Comparison of ENCODE assay signal across 11 cellular contexts in genomic region chr18:10051877-10052631, GRCh38.
DNase-seq lines count a peak whose midpoint lies in the region; ATAC-seq and TF ChIP-seq lines count a peak whose summit lies in the region.
"Had no signal": no experiment of that assay in that cellular context is flagged by ENCODE, and none has a peak within 500 bp of the region (broad histone marks: within the 10 kb centered on the region; RNA-seq: fewer than 3 reads in every experiment).

No MANE protein-coding gene starts in this region.

- no peak overlapping the region for H3K27ac ChIP-seq in GM23248
- peak overlapping the region; percentile 76 for H3K27ac ChIP-seq in stomach smooth muscle (ENCODE audit: low read length)

- H3K4me3 Mint-ChIP-seq in MCF 10A (ENCODE audit: unreplicated experiment): no peak overlapping the region
- H3K4me3 Mint-ChIP-seq: activated CD4-positive, alpha-beta memory T cell treated with anti-CD3 and anti-CD28 coated beads for 36 hours; brain had no signal

- ATAC-seq in left ventricle myocardium superior: peak; percentile 92
- no peak for ATAC-seq in HG02642 (IDR thresholded peaks at IDR 0.05; ENCODE audit: poor library complexity, unreplicated experiment)
- no peak for ATAC-seq in GM21619 (IDR thresholded peaks at IDR 0.05; ENCODE audit: unreplicated experiment)

- CTCF ChIA-PET in MCF 10A (lab: Yijun Ruan, JAX): no interaction called here

- POLR2A ChIA-PET in MCF 10A (lab: Yijun Ruan, JAX): no interaction called here

- peak overlapping the region; percentile 7 for H3K4me2 ChIP-seq in GM23248 (ENCODE audit: unreplicated experiment)

- no TSS peak for BruUV-seq in MCF 10A (replicated peaks; lab: Mats Ljungman, UMichigan)

- DNase-seq in GM23248 (peak; percentile 78), MCF 10A (ENCODE audit: unreplicated experiment) (peak; percentile 51), left ventricle myocardium superior (peak; percentile 66), NCI-H2029 (lab: John Stamatoyannopoulos, UW) (no peak)
- DNase-seq in effector CD8-positive, alpha-beta T cell (lab: John Stamatoyannopoulos, UW): no peak
- DNase-seq: activated CD4-positive, alpha-beta memory T cell treated with anti-CD3 and anti-CD28 coated beads for 36 hours; NCI-H1930 had no signal

- H3K79me2 ChIP-seq in GM23248 (ENCODE audit: insufficient read depth): no peaks in the 10 kb centered on the region

- in situ Hi-C loops in GM23248 (cut with MboI): no loop called here

- H4K20me1 ChIP-seq in GM23248 (ENCODE audit: insufficient read depth): no peaks in the 10 kb centered on the region

- H3K9me3 ChIP-seq in GM23248 (ENCODE audit: low read depth) (no peaks in the 10 kb centered on the region), stomach smooth muscle (ENCODE audit: control insufficient read depth in 2 of 2, low read length in 2 of 2) (no peaks in the 10 kb centered on the region)

- no peak overlapping the region for H3K27ac Mint-ChIP-seq in MCF 10A (ENCODE audit: low read depth, unreplicated experiment)
- H3K27ac Mint-ChIP-seq: activated CD4-positive, alpha-beta memory T cell treated with anti-CD3 and anti-CD28 coated beads for 36 hours had no signal

- peaks cover 15% of the 10 kb centered on the region for H3F3A ChIP-seq in GM23248 (ENCODE audit: insufficient read depth)

- no peaks in the 10 kb centered on the region for H3K27me3 Mint-ChIP-seq in MCF 10A (ENCODE audit: insufficient read depth, unreplicated experiment)
- H3K27me3 Mint-ChIP-seq: brain had no signal

- no peaks in the 10 kb centered on the region for H3K36me3 ChIP-seq in GM23248 (ENCODE audit: low read depth)
- no peaks in the 10 kb centered on the region for H3K36me3 ChIP-seq in stomach smooth muscle (ENCODE audit: control insufficient read depth in 2 of 2, insufficient read depth in 2 of 2, low read length in 2 of 2)

- no peaks in the 10 kb centered on the region for H3K9me3 Mint-ChIP-seq in MCF 10A (ENCODE audit: unreplicated experiment)
- H3K9me3 Mint-ChIP-seq: activated CD4-positive, alpha-beta memory T cell treated with anti-CD3 and anti-CD28 coated beads for 36 hours had no signal

- peaks cover under 1% of the 10 kb centered on the region for H3K4me1 Mint-ChIP-seq in MCF 10A (ENCODE audit: insufficient read depth, unreplicated experiment)

- H3K27me3 ChIP-seq in GM23248 (replicated peaks; ENCODE audit: insufficient read depth) (no peaks in the 10 kb centered on the region), stomach smooth muscle (ENCODE audit: control insufficient read depth in 1 of 2, insufficient read depth in 2 of 2, low read length in 2 of 2) (no peaks in the 10 kb centered on the region)

- H3K9ac ChIP-seq in GM23248 (no peak overlapping the region), stomach smooth muscle (ENCODE audit: low read length in 2 of 2) (peak overlapping the region in 1 of 2 donors; percentile 39)

- H3K4me3 ChIP-seq in GM23248: no peak overlapping the region
- no peak overlapping the region for H3K4me3 ChIP-seq in stomach smooth muscle (ENCODE audit: low read length in 2 of 2)

- H3K9me2 ChIP-seq in GM23248 (ENCODE audit: insufficient read depth): no peaks in the 10 kb centered on the region

- 18 to 20% methylated on average over 8 of the region's 8 CpGs for WGBS in GM23248 (ENCODE audit: low coverage in 1 of 2, low lambda C conversion rate in 2 of 2, missing lambda C conversion rate in 2 of 2), 2 experiments

- intact Hi-C loops in MCF 10A (cut with micrococcal nuclease) (no loop called here), left ventricle myocardium superior (cut with micrococcal nuclease) (no loop called here)

- TF ChIP-seq CTCF in MCF 10A (IDR thresholded peaks at IDR 0.05; ENCODE audit: unreplicated experiment): no peak

- H3K36me3 Mint-ChIP-seq in MCF 10A (ENCODE audit: insufficient read depth, unreplicated experiment): no peaks in the 10 kb centered on the region
- H3K36me3 Mint-ChIP-seq: activated CD4-positive, alpha-beta memory T cell treated with anti-CD3 and anti-CD28 coated beads for 36 hours; brain had no signal

- peaks cover 13% of the 10 kb centered on the region for H3K4me1 ChIP-seq in GM23248 (ENCODE audit: insufficient read depth)
- H3K4me1 ChIP-seq in stomach smooth muscle (ENCODE audit: control insufficient read depth, insufficient read depth, low read length): peaks cover 48% of the 10 kb centered on the region

- no peak overlapping the region for H2AFZ ChIP-seq in GM23248

Comparison
In these comparisons a context has a peak if more than half of its experiments do, and no peak if none do; other contexts are left out.
1. DNase-seq: peak in GM23248 (single experiment), MCF 10A (single experiment) and left ventricle myocardium superior (single experiment); none in NCI-H2029 (single experiment) and effector CD8-positive, alpha-beta T cell (single experiment).